8 cellular contexts compared by ENCODE assay signal in the genomic region with DNA sequence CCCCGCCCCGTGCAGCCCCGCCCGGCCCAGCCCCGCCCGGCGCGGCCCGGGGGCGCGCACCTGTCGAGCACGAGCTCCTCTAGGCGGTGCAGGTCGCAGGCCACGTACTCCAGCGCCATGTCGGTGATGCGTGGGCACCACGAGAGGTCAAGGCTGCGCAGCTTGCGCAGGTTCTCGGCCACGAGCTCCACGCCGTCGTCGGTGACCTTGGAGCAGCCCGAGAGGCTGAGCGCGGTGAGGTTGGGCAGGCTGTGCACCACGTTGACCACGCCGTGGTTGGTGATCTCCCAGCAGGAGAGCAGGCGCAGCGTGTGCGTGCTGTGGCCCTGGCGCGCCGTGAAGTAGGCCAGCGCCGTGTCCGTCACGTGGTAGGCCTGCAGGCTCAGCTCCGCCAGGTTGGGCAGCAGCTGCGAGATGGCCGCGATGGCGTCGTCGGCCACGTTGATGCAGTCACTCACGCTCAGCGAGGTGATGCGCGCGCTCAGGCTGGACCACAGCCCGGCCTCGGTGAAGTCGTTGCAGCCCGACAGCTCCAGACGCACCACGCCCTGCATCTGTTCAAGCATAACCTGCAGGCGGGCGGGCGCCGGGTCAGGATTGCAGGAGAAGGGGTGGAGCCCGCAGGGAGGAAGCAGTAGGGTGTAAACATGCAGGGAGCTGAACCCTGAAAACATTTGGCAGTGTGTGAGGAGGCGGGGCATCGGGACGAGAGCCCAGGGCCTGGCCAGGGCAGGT. TPM values are rescaled to one million over a fixed set of nuclear protein-coding genes. Genes with fewer than 3 reads are reported as not detected.
A peak's percentile ranks its signal among the peaks of the same experiment; 100 is the strongest.
DNase-seq lines count a peak whose midpoint lies in the region; ATAC-seq and TF ChIP-seq lines count a peak whose summit lies in the region.

No MANE protein-coding gene starts in this region.

- peaks cover 93% of the 10 kb centered on the region for H3K27me3 ChIP-seq in HUES64 (ENCODE audit: insufficient read depth, low read length)

- H3K4me1 ChIP-seq in HUES64 (ENCODE audit: insufficient read depth, low read length), result no peaks in the 10 kb centered on the region

- ATAC-seq in omental fat pad (ENCODE audit: low FRiP score), result peak; percentile 46
- no peak for ATAC-seq in sciatic nerve

- H3K4me3 Mint-ChIP-seq in CD14-positive monocyte, result peak overlapping the region; percentile 69 to 90
- H3K4me3 Mint-ChIP-seq in T-helper 2 cell treated with Interferon-gamma antibody and Interleukin-4, amounts not matched to agents 5 μg/mL and 100 μg/mL, for 36 hours, result peak overlapping the region; percentile 79
- H3K4me3 Mint-ChIP-seq in osteocyte (ENCODE audit: unreplicated experiment), result no peak overlapping the region

- peaks cover 4 to 5% of the 10 kb centered on the region in 2 donors for H3K36me3 Mint-ChIP-seq in CD14-positive monocyte
- H3K36me3 Mint-ChIP-seq in T-helper 2 cell treated with Interferon-gamma antibody and Interleukin-4, amounts not matched to agents 5 μg/mL and 100 μg/mL, for 36 hours (ENCODE audit: low read depth), result peaks cover 1% of the 10 kb centered on the region
- no peaks in the 10 kb centered on the region for H3K36me3 Mint-ChIP-seq in osteocyte (ENCODE audit: unreplicated experiment)

- H3K4me1 Mint-ChIP-seq in CD14-positive monocyte, result peaks cover 13% of the 10 kb centered on the region
- H3K4me1 Mint-ChIP-seq in T-helper 2 cell treated with Interferon-gamma antibody and Interleukin-4, amounts not matched to agents 5 μg/mL and 100 μg/mL, for 36 hours (ENCODE audit: low read depth), result peaks cover 3% of the 10 kb centered on the region
- H3K4me1 Mint-ChIP-seq in osteocyte (ENCODE audit: unreplicated experiment), result peaks cover 2% of the 10 kb centered on the region

- H3K27ac Mint-ChIP-seq in CD14-positive monocyte, result no peak overlapping the region
- H3K27ac Mint-ChIP-seq in T-helper 2 cell treated with Interferon-gamma antibody and Interleukin-4, amounts not matched to agents 5 μg/mL and 100 μg/mL, for 36 hours, result peak overlapping the region; percentile 83
- H3K27ac Mint-ChIP-seq in osteocyte (ENCODE audit: unreplicated experiment), result no peak overlapping the region

- no peak overlapping the region for H3K27ac ChIP-seq in HUES64 (ENCODE audit: low read depth, low read length)
- peak overlapping the region; percentile 21 for H3K27ac ChIP-seq in caudate nucleus (ENCODE audit: low read depth, low read length)

- intact Hi-C loops in CD14-positive monocyte (cut with micrococcal nuclease) (no loop called here), sciatic nerve (cut with DNase I) (no loop called here)

- DNase-seq in CD14-positive monocyte (ENCODE audit: low spot score) (no peak), caudate nucleus (lab: John Stamatoyannopoulos, UW) (peak in 11 of 61 donors; percentile 16 to 77 (median 38)), omental fat pad (ENCODE audit: low spot score) (no peak), osteocyte (ENCODE audit: extremely low spot score, unreplicated experiment) (no peak), sciatic nerve (ENCODE audit: low spot score) (no peak), foreskin melanocyte (no peak)
- peak; percentile 75 for DNase-seq in T-helper 2 cell treated with Interferon-gamma antibody and Interleukin-4, amounts not matched to agents 5 μg/mL and 100 μg/mL, for 36 hours (ENCODE audit: low spot score)

- H3K9me3 Mint-ChIP-seq in CD14-positive monocyte (peaks cover 6 to 32% (median 8%) of the 10 kb centered on the region in 7 donors), osteocyte (ENCODE audit: unreplicated experiment) (no peaks in the 10 kb centered on the region)
- no peaks in the 10 kb centered on the region for H3K9me3 Mint-ChIP-seq in T-helper 2 cell treated with Interferon-gamma antibody and Interleukin-4, amounts not matched to agents 5 μg/mL and 100 μg/mL, for 36 hours

- peak overlapping the region; percentile 58 for H3K4me3 ChIP-seq in HUES64 (ENCODE audit: low read length)

- H3K9ac ChIP-seq in HUES64 (ENCODE audit: low read depth, low read length), result peak overlapping the region; percentile 51; the same call in 1 of the 2 replicates

- no peaks in the 10 kb centered on the region for H3K36me3 ChIP-seq in HUES64 (ENCODE audit: insufficient read depth, low read length)

- TF ChIP-seq CTCF in CD14-positive monocyte (IDR thresholded peaks at IDR 0.05) (no peak), omental fat pad (IDR thresholded peaks at IDR 0.05) (no peak), osteocyte (IDR thresholded peaks at IDR 0.05) (no peak)

- no peaks in the 10 kb centered on the region for H3K9me3 ChIP-seq in HUES64 (ENCODE audit: insufficient read depth, low read depth, low read length)

- WGBS in HUES64, result 6% methylated on average over 71 of the region's 71 CpGs

- H3K27me3 Mint-ChIP-seq in CD14-positive monocyte (ENCODE audit: low read depth in 3 of 3), result peaks cover 64 to 94% (median 85%) of the 10 kb centered on the region in 3 donors
- peaks cover 8% of the 10 kb centered on the region for H3K27me3 Mint-ChIP-seq in T-helper 2 cell treated with Interferon-gamma antibody and Interleukin-4, amounts not matched to agents 5 μg/mL and 100 μg/mL, for 36 hours (ENCODE audit: low read depth)
- H3K27me3 Mint-ChIP-seq in osteocyte (ENCODE audit: unreplicated experiment), result peaks cover 30% of the 10 kb centered on the region

RNA-seq across cellular contexts. Expression of a gene that starts 5.3 kb away (rescaled TPM):
- 1 to 10 TPM; 5.7 to 7.4 TPM for polyA plus RNA-seq in CD14-positive monocyte
- 10.8 TPM for polyA plus RNA-seq in HUES64 (2013, experiment 1 of 2)
- polyA plus RNA-seq in HUES64 (2013, experiment 2 of 2), result 9.5 TPM
- total RNA-seq in omental fat pad, result 1 to 10 TPM; 6.7 to 8.7 (median 6.9) TPM
- total RNA-seq in osteocyte, result 19.4 and 19.9 TPM in 2 replicates
- 10.1 TPM for total RNA-seq in sciatic nerve

RNA-seq across cellular contexts. Expression of a gene that starts 10.1 kb away (rescaled TPM):
- under 1 TPM; 0.28 to 0.49 TPM for polyA plus RNA-seq in CD14-positive monocyte
- polyA plus RNA-seq in HUES64 (2013, experiment 1 of 2), result 1.4 TPM
- polyA plus RNA-seq in HUES64 (2013, experiment 2 of 2), result 2.8 TPM
- under 1 TPM in 3 of 4 donors, not detected in 1; 0.48 to 0.75 (median 0.56) TPM for total RNA-seq in omental fat pad
- total RNA-seq in osteocyte, result 0.32 and 0.44 TPM in 2 replicates
- 6.5 TPM for total RNA-seq in sciatic nerve

RNA-seq across cellular contexts. Expression of a gene that starts 11.4 kb away (rescaled TPM):
- 10 to 100 TPM; 28.7 to 33.5 TPM for polyA plus RNA-seq in CD14-positive monocyte
- 43.4 TPM for polyA plus RNA-seq in HUES64 (2013, experiment 1 of 2)
- polyA plus RNA-seq in HUES64 (2013, experiment 2 of 2), result 38.7 TPM
- total RNA-seq in omental fat pad, result 10 to 100 TPM; 65.8 to 79.6 (median 71.8) TPM
- 57.6 and 62.1 TPM in 2 replicates for total RNA-seq in osteocyte
- total RNA-seq in sciatic nerve, result 36.1 TPM

RNA-seq across cellular contexts. Expression of a gene that starts 15.3 kb away (rescaled TPM):
- 100 to 1,000 TPM in 1 of 2 donors, 10 to 100 TPM in 1; 83.3 to 106 TPM for polyA plus RNA-seq in CD14-positive monocyte
- 54.4 TPM for polyA plus RNA-seq in HUES64 (2013, experiment 1 of 2)
- 55.0 TPM for polyA plus RNA-seq in HUES64 (2013, experiment 2 of 2)
- total RNA-seq in omental fat pad, result 100 to 1,000 TPM; 119 to 161 (median 128) TPM
- 109 and 116 TPM in 2 replicates for total RNA-seq in osteocyte
- total RNA-seq in sciatic nerve, result 80.2 TPM

RNA-seq across cellular contexts. Expression of a gene that starts 19.4 kb away (rescaled TPM):
- polyA plus RNA-seq in CD14-positive monocyte, result 1 to 10 TPM in 1 of 2 donors, under 1 TPM in 1; 0.97 to 5.4 TPM
- polyA plus RNA-seq in HUES64 (2013, experiment 1 of 2), result 26.8 TPM
- 45.5 TPM for polyA plus RNA-seq in HUES64 (2013, experiment 2 of 2)
- 10 to 100 TPM; 13.6 to 31.2 (median 20.5) TPM for total RNA-seq in omental fat pad
- 48.2 and 49.7 TPM in 2 replicates for total RNA-seq in osteocyte
- 120 TPM for total RNA-seq in sciatic nerve
